11 cellular contexts compared by ENCODE assay signal in the genomic region with DNA sequence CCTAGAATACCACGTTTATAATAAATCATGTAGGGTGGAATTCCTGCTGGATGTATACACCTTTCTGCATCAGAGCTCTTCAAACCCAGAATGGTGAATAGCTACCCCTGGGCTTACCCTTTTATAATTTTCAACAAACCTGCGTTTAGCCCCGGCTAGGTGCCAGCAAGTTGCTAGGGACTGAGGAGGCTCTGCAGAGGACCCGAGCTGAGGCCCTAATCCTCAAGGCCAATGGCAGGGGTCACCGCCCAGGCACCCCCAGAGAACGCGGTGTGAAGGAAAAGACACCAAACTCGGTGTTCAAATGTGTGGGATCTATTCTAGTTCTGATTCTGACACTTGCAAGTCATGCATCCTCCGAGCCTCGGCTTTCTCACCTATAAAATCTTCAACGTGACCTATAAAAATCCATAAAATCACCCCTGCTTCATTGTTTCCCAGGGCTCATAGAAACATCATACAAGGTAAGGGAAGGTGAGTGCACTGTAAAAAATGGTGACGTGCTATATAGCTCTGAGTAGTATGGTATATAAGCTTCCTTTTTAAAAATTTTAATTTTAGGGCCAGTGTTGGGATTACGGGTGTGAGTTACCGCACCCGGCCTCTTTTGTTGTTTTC. TPM values are rescaled to one million over a fixed set of nuclear protein-coding genes. Genes with fewer than 3 reads are reported as not detected.
A peak's percentile ranks its signal among the peaks of the same experiment; 100 is the strongest.
DNase-seq lines count a peak whose midpoint lies in the region; ATAC-seq, FAIRE-seq and TF ChIP-seq lines count a peak whose summit lies in the region.
"Had no signal": no experiment of that assay in that cellular context is flagged by ENCODE, and none has a peak within 500 bp of the region (broad histone marks: within the 10 kb centered on the region; RNA-seq: fewer than 3 reads in every experiment).

No MANE protein-coding gene starts in this region.

- no peaks in the 10 kb centered on the region for H4K20me1 ChIP-seq in endothelial cell of umbilical vein (replicated peaks; ENCODE audit: control insufficient read depth, extremely low read depth, insufficient read depth, low read length)

- peak overlapping the region; percentile 63 for H2AFZ ChIP-seq in endothelial cell of umbilical vein (ENCODE audit: low read depth, low read length)

- ATAC-seq in heart right ventricle, result no peak
- ATAC-seq in Right ventricle myocardium superior (ENCODE audit: poor library complexity), result no peak
- no peak for ATAC-seq in naive thymus-derived CD4-positive, alpha-beta T cell
- no peak for ATAC-seq in aorta (ENCODE audit: low FRiP score)

- no peaks in the 10 kb centered on the region for H3K36me3 ChIP-seq in heart right ventricle
- H3K36me3 ChIP-seq in endothelial cell of umbilical vein (ENCODE audit: control insufficient read depth in 2 of 2, extremely low read depth in 1 of 2, insufficient read depth in 2 of 2, low read length in 2 of 2), result no peaks in the 10 kb centered on the region
- peaks cover 0 to 4% (median 0%) of the 10 kb centered on the region in 3 experiments for H3K36me3 ChIP-seq in naive thymus-derived CD4-positive, alpha-beta T cell (ENCODE audit: control insufficient read depth in 2 of 3, insufficient read depth in 3 of 3, low read length in 3 of 3)
- H3K36me3 ChIP-seq in aorta (ENCODE audit: control insufficient read depth in 1 of 2, insufficient read depth in 2 of 2, low read length in 1 of 2), result no peaks in the 10 kb centered on the region

- TF ChIP-seq POLR2A in endothelial cell of umbilical vein (IDR thresholded peaks at IDR 0.05; ENCODE audit: low read depth, low read length), result no peak

- H3K27ac Mint-ChIP-seq in naive thymus-derived CD4-positive, alpha-beta T cell, result peak overlapping the region in 7 of 9 donors; percentile 16 to 82 (median 49)

- DNase-seq in heart right ventricle, result no peak
- DNase-seq in Right ventricle myocardium superior, result no peak
- no peak for DNase-seq in endothelial cell of umbilical vein (ENCODE audit: low read depth, low spot score)
- no peak for DNase-seq in naive thymus-derived CD4-positive, alpha-beta T cell
- DNase-seq in aorta, result no peak
- no peak for DNase-seq in NCI-H774 (lab: John Stamatoyannopoulos, UW)
- no peak for DNase-seq in NCI-H2196 (lab: John Stamatoyannopoulos, UW; ENCODE audit: unreplicated experiment)
- DNase-seq in NK-92 (lab: John Stamatoyannopoulos, UW; ENCODE audit: unreplicated experiment), result no peak
- DNase-seq: NCI-H1694, SK-N-SH had no signal

- dilution Hi-C loops in endothelial cell of umbilical vein (cut with MboI; ENCODE audit: extremely low pct_ligation_motif_present, low sequenced_read_pairs), result no loop called here

- H3K4me3 ChIP-seq in heart right ventricle (peak overlapping the region in 7 of 10 donors; percentile 21 to 51 (median 48)), endothelial cell of umbilical vein (replicated peaks in 1 of 3; ENCODE audit: insufficient read depth in 1 of 3, low read depth in 1 of 3, low read length in 3 of 3) (peak overlapping the region in 1 of 3 experiments; percentile 24), aorta (ENCODE audit: low read length in 2 of 2) (no peak overlapping the region)
- H3K4me3 ChIP-seq in naive thymus-derived CD4-positive, alpha-beta T cell (ENCODE audit: low read length), result no peak overlapping the region

- CTCF ChIA-PET in endothelial cell of umbilical vein (lab: Charles Lee), result interaction anchor here (1.0 to 2.8 kb wide), 7 partner anchors 14 to 138 kb away, joined by 3 to 16 read pairs (median 3); no protein-coding TSS in a partner anchor
- CTCF ChIA-PET in naive thymus-derived CD4-positive, alpha-beta T cell (lab: Charles Lee), result interaction anchor here (1.1 to 2.3 kb wide), 2 partner anchors 20 to 54 kb away, joined by 4 to 7 read pairs; no protein-coding TSS in a partner anchor

- POLR2A ChIA-PET in endothelial cell of umbilical vein (lab: Charles Lee), result no interaction called here
- POLR2A ChIA-PET in naive thymus-derived CD4-positive, alpha-beta T cell (lab: Charles Lee), result interaction anchor here (0.7 to 4.3 kb wide), 3 partner anchors 11 to 68 kb away, joined by 3 to 23 read pairs (median 3); no protein-coding TSS in a partner anchor

- H3K4me2 ChIP-seq in endothelial cell of umbilical vein (ENCODE audit: insufficient read depth, low read length), result peak overlapping the region; percentile 66
- H3K4me2 ChIP-seq: SK-N-SH had no signal

- no peaks in the 10 kb centered on the region for H3K27me3 Mint-ChIP-seq in naive thymus-derived CD4-positive, alpha-beta T cell

- peaks cover 30 to 56% (median 33%) of the 10 kb centered on the region in 7 donors for H3K4me1 Mint-ChIP-seq in naive thymus-derived CD4-positive, alpha-beta T cell

- intact Hi-C loops in heart right ventricle (cut with DNase I), result loop anchor here in 8 of 10 donors (5.0 to 10.0 kb wide), 7 partner anchors 46 to 143 kb away; a partner anchor contains a TSS
- intact Hi-C loops in Right ventricle myocardium superior (cut with DNase I), result loop anchor here (5.0 kb wide), 1 partner anchor 66 kb away; no protein-coding TSS in a partner anchor
- intact Hi-C loops in endothelial cell of umbilical vein (cut with micrococcal nuclease), result loop anchor here (1.0 to 5.0 kb wide), 2 partner anchors 62 to 131 kb away; a partner anchor contains a TSS
- intact Hi-C loops in naive thymus-derived CD4-positive, alpha-beta T cell (cut with micrococcal nuclease), result loop anchor here (5.0 to 10.0 kb wide), 5 partner anchors 259 to 863 kb away; a partner anchor contains a TSS
- intact Hi-C loops in aorta (cut with DNase I), result no loop called here

- H3K27me3 ChIP-seq in heart right ventricle, result no peaks in the 10 kb centered on the region
- no peaks in the 10 kb centered on the region for H3K27me3 ChIP-seq in endothelial cell of umbilical vein (ENCODE audit: control insufficient read depth in 2 of 2, insufficient read depth in 2 of 2, low read length in 2 of 2)
- no peaks in the 10 kb centered on the region for H3K27me3 ChIP-seq in naive thymus-derived CD4-positive, alpha-beta T cell (ENCODE audit: control insufficient read depth in 2 of 2, insufficient read depth in 2 of 2, low read length in 2 of 2)
- no peaks in the 10 kb centered on the region for H3K27me3 ChIP-seq in aorta (ENCODE audit: control insufficient read depth in 1 of 2, insufficient read depth in 2 of 2, low read length in 1 of 2)

- H3K9me1 ChIP-seq in endothelial cell of umbilical vein (replicated peaks; ENCODE audit: control insufficient read depth, extremely low read depth, insufficient read depth, low read length), result no peaks in the 10 kb centered on the region

- H3K9me3 ChIP-seq in heart right ventricle (no peaks in the 10 kb centered on the region), endothelial cell of umbilical vein (replicated peaks; ENCODE audit: control insufficient read depth, insufficient read depth, low read length) (no peaks in the 10 kb centered on the region), aorta (ENCODE audit: control insufficient read depth, low read length) (no peaks in the 10 kb centered on the region)
- H3K9me3 ChIP-seq in naive thymus-derived CD4-positive, alpha-beta T cell (ENCODE audit: control insufficient read depth in 2 of 3, low read length in 3 of 3), result no peaks in the 10 kb centered on the region
- H3K9me3 ChIP-seq: SK-N-SH had no signal

- peak overlapping the region in 5 of 10 donors; percentile 5 to 42 (median 20) for H3K4me3 Mint-ChIP-seq in naive thymus-derived CD4-positive, alpha-beta T cell

- peaks cover 27% of the 10 kb centered on the region for H3K79me2 ChIP-seq in endothelial cell of umbilical vein (ENCODE audit: control insufficient read depth, insufficient read depth, low read length)

- TSS peak; percentile 45 for BruUV-seq in endothelial cell of umbilical vein (replicated peaks; lab: Mats Ljungman, UMichigan)

- H3K4me1 ChIP-seq in heart right ventricle (peaks cover 6 to 44% (median 31%) of the 10 kb centered on the region in 9 donors), endothelial cell of umbilical vein (ENCODE audit: control insufficient read depth, extremely low read depth, insufficient read depth, low read length) (peaks cover 29% of the 10 kb centered on the region), aorta (ENCODE audit: control insufficient read depth in 1 of 2, insufficient read depth in 2 of 2, low read length in 2 of 2) (peaks cover 2 to 6% of the 10 kb centered on the region in 2 donors)
- peaks cover 13 to 14% of the 10 kb centered on the region in 2 donors for H3K4me1 ChIP-seq in naive thymus-derived CD4-positive, alpha-beta T cell (ENCODE audit: control insufficient read depth in 2 of 2, insufficient read depth in 2 of 2, low read length in 2 of 2)

- no peak for FAIRE-seq in endothelial cell of umbilical vein (lab: Jason Lieb, UNC)

- H3K36me3 Mint-ChIP-seq in naive thymus-derived CD4-positive, alpha-beta T cell, result peaks cover 0 to 8% (median under 1%) of the 10 kb centered on the region in 5 donors

- H3K27ac ChIP-seq in heart right ventricle (peak overlapping the region in 9 of 10 donors; percentile 97 to 100 (median 99)), endothelial cell of umbilical vein (ENCODE audit: insufficient read depth, low read depth, low read length) (peak overlapping the region; percentile 77), aorta (ENCODE audit: low read depth in 1 of 2, low read length in 2 of 2) (peak overlapping the region; percentile 78 to 93)
- no peak overlapping the region for H3K27ac ChIP-seq in naive thymus-derived CD4-positive, alpha-beta T cell (ENCODE audit: low read depth, low read length)

- peaks cover 0 to 1% (median 0%) of the 10 kb centered on the region in 11 donors for H3K9me3 Mint-ChIP-seq in naive thymus-derived CD4-positive, alpha-beta T cell
- H3K9me3 Mint-ChIP-seq: dendritic cell treated with granulocyte-macrophage colony-stimulating factor and Interleukin-4, amounts not matched to agents 40 ng/mL and 50 ng/mL, for 4 days had no signal

- H3K9ac ChIP-seq in endothelial cell of umbilical vein (replicated peaks; ENCODE audit: extremely low read depth, insufficient read depth, low read length), result peak overlapping the region; percentile 60
- H3K9ac ChIP-seq: SK-N-SH had no signal

- 74 to 76% methylated on average over 15 of the region's 15 CpGs for WGBS in heart right ventricle, 2 donors
- WGBS in aorta, 2 donors, result 47 to 49% methylated on average over 15 of the region's 15 CpGs

- TF ChIP-seq CTCF in heart right ventricle (IDR thresholded peaks at IDR 0.05) (no peak), endothelial cell of umbilical vein (IDR thresholded peaks at IDR 0.05; ENCODE audit: extremely low read depth in 1 of 2, insufficient read depth in 1 of 2, low read depth in 1 of 2, low read length in 2 of 2) (no peak)

RNA-seq across cellular contexts. Expression of a gene that starts 2.5 kb away (rescaled TPM):
- total RNA-seq in heart right ventricle (100 to 1,000 TPM; 338 to 558 (median 422) TPM), Right ventricle myocardium superior (434 TPM), endothelial cell of umbilical vein (122 and 143 TPM in 2 replicates), aorta (100 to 1,000 TPM; 227 to 256 TPM)
- polyA plus RNA-seq in heart right ventricle (1,000 to 10,000 TPM in 1 of 2 donors, 100 to 1,000 TPM in 1; 160 to 1,089 TPM), endothelial cell of umbilical vein (59.2 and 68.0 TPM in 2 replicates), aorta (100 to 1,000 TPM in 1 of 2 donors, 10 to 100 TPM in 1; 97.3 to 160 TPM)
- 72.5 and 74.8 TPM in 2 replicates for polyA plus RNA-seq in endothelial cell of umbilical vein (2011; cell fraction: cytosol; rRNA removed)
- polyA plus RNA-seq in endothelial cell of umbilical vein (2011; cell fraction: nucleus; rRNA removed), result 58.0 and 87.2 TPM in 2 replicates
- polyA plus RNA-seq in endothelial cell of umbilical vein (2012), result 210 and 281 TPM in 2 replicates
- polyA minus RNA-seq in endothelial cell of umbilical vein, result 59.0 and 59.7 TPM in 2 replicates
- 70.7 TPM for polyA minus RNA-seq in endothelial cell of umbilical vein (2011; cell fraction: cytosol; rRNA and poly(A)+ RNA removed)
- polyA minus RNA-seq in endothelial cell of umbilical vein (2011; cell fraction: nucleus; rRNA and poly(A)+ RNA removed), result 51.3 and 53.0 TPM in 2 replicates
- total RNA-seq in naive thymus-derived CD4-positive, alpha-beta T cell, result 100 to 1,000 TPM; 189 to 247 (median 231) TPM
- polyA plus RNA-seq in naive thymus-derived CD4-positive, alpha-beta T cell, result 100 to 1,000 TPM; 212 to 278 TPM

Comparison
In these comparisons a context has a peak if more than half of its experiments do, and no peak if none do; other contexts are left out.
1. H3K4me3 ChIP-seq: peak in heart right ventricle (7 of 10); none in naive thymus-derived CD4-positive, alpha-beta T cell (single experiment) and aorta (0 of 2).
2. intact Hi-C loops: an anchor here in heart right ventricle (5.0 to 10.0 kb wide), Right ventricle myocardium superior (5.0 kb wide), endothelial cell of umbilical vein (1.0 to 5.0 kb wide) and naive thymus-derived CD4-positive, alpha-beta T cell (5.0 to 10.0 kb wide); none called in aorta.